ENCODE assay signal across 25 cellular contexts in the genomic region with DNA sequence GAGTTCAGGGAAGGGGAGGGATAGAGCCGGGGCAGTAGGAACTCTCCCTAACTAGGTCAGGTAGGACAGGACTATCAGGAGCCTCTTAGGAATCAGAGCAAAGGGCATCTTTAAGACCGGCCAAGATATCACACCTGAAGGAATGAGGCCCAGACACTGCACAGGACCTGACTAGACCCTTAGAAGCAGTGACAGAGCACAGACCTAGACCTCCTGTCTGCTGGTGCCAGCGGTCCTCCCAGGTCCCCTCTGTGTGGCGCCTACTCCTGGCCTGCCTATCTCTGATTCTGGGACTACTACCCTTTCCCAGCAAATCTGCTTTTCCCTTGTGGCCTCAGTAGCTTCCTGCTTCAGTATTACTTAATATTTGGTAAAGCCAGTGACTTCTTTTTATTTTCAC. TPM values are rescaled to one million over a fixed set of nuclear protein-coding genes. Genes with fewer than 3 reads are reported as not detected.
"Had no signal": no experiment of that assay in that cellular context is flagged by ENCODE, and none has a peak within 500 bp of the region (broad histone marks: within the 10 kb centered on the region; RNA-seq: fewer than 3 reads in every experiment).

No MANE protein-coding gene starts in this region.

- H3K4me3 Mint-ChIP-seq: activated naive CD8-positive, alpha-beta T cell; effector memory CD8-positive, alpha-beta T cell; natural killer cell treated with Interleukin-12 subunit alpha and Interleukin-12 subunit beta and Interleukin-15 and Interleukin-18, amount 100 ng/mL, for 72 hours; type B pancreatic cell had no signal

- H3K27me3 Mint-ChIP-seq: activated naive CD8-positive, alpha-beta T cell had no signal

- FAIRE-seq: endothelial cell of umbilical vein had no signal

- ATAC-seq: effector memory CD8-positive, alpha-beta T cell; esophagus mucosa; natural killer cell treated with Interleukin-12 subunit alpha and Interleukin-12 subunit beta and Interleukin-15 and Interleukin-18, amount 100 ng/mL, for 72 hours; sciatic nerve; SK-N-SH treated with all-trans-retinoic acid at 6 μM for 48 hours had no signal

- H3K36me3 ChIP-seq: adrenal gland, ascending aorta, brain microvascular endothelial cell, left ventricle myocardium inferior, thoracic aorta had no signal

- H3K4me1 ChIP-seq: adrenal gland, ascending aorta, left ventricle myocardium inferior had no signal

- H3K36me3 Mint-ChIP-seq: type B pancreatic cell had no signal

- H3K27me3 ChIP-seq: ascending aorta, brain microvascular endothelial cell had no signal

- H3K9me3 ChIP-seq: ascending aorta had no signal

- H3K4me3 ChIP-seq: adrenal gland, ascending aorta, left ventricle myocardium inferior, smooth muscle cell, thoracic aorta had no signal

- H3K4me2 ChIP-seq: smooth muscle cell had no signal

- DNase-seq: activated CD4-positive, alpha-beta T cell treated with anti-CD3 and anti-CD28 coated beads, Interleukin-2, amount 50 U/mL, for 4 hours; activated effector memory CD4-positive, alpha-beta T cell treated with anti-CD3 and anti-CD28 coated beads, Interleukin-2, amount 50 U/mL, for 16 hours; adrenal gland; brain microvascular endothelial cell; caudate nucleus; effector memory CD8-positive, alpha-beta T cell; glutamatergic neuron; hypothalamus; left ventricle myocardium inferior; midbrain; stimulated activated CD4-positive, alpha-beta T cell treated with anti-CD3 and anti-CD28 coated beads, Interleukin-15, amount 100 ng/mL, for 24 hours; stimulated activated naive CD4-positive, alpha-beta T cell had no signal

- H3K27ac Mint-ChIP-seq: activated naive CD8-positive, alpha-beta T cell; type B pancreatic cell had no signal

- H3K27ac ChIP-seq: adrenal gland, ascending aorta, brain microvascular endothelial cell, left ventricle myocardium inferior, thoracic aorta had no signal

RNA-seq across cellular contexts. Expression of gene TREML2, which starts 9.0 kb away (rescaled TPM):
- total RNA-seq: ascending aorta, dermis microvascular lymphatic vessel endothelial cell, endothelial cell of umbilical vein, left ventricle myocardium inferior, lung microvascular endothelial cell, smooth muscle cell had no signal
- polyA plus RNA-seq: adrenal gland, endothelial cell of umbilical vein, smooth muscle cell had no signal

RNA-seq across cellular contexts. Expression of gene TREML4, which starts 18.2 kb away (rescaled TPM):
- total RNA-seq: adrenal gland; ascending aorta; dermis microvascular lymphatic vessel endothelial cell; endothelial cell of umbilical vein; esophagus mucosa; frontal cortex; left ventricle myocardium inferior; lung microvascular endothelial cell; natural killer cell treated with Interleukin-12 subunit alpha and Interleukin-12 subunit beta and Interleukin-15 and Interleukin-18, amount 100 ng/mL, for 72 hours; sciatic nerve; smooth muscle cell; thoracic aorta had no signal
- polyA plus RNA-seq: adrenal gland, endothelial cell of umbilical vein, smooth muscle cell had no signal

RNA-seq across cellular contexts. Expression of gene TREM2, which starts 47.1 kb away (rescaled TPM):
- total RNA-seq: dermis microvascular lymphatic vessel endothelial cell; endothelial cell of umbilical vein; lung microvascular endothelial cell; natural killer cell treated with Interleukin-12 subunit alpha and Interleukin-12 subunit beta and Interleukin-15 and Interleukin-18, amount 100 ng/mL, for 72 hours; smooth muscle cell had no signal
- polyA plus RNA-seq: endothelial cell of umbilical vein, smooth muscle cell had no signal

RNA-seq across cellular contexts. Expression of gene TREML1, which starts 55.8 kb away (rescaled TPM):
- total RNA-seq: ascending aorta; dermis microvascular lymphatic vessel endothelial cell; endothelial cell of umbilical vein; left ventricle myocardium inferior; lung microvascular endothelial cell; natural killer cell treated with Interleukin-12 subunit alpha and Interleukin-12 subunit beta and Interleukin-15 and Interleukin-18, amount 100 ng/mL, for 72 hours; smooth muscle cell had no signal
- polyA plus RNA-seq: endothelial cell of umbilical vein, smooth muscle cell had no signal
